2 cellular contexts compared by ENCODE assay signal in genomic region chr16:15993946-15994665, GRCh38.
TF ChIP-seq lines count a peak whose summit lies in the region.

No MANE protein-coding gene starts in this region.

TF ChIP-seq in HepG2, 621 proteins besides CTCF, POLR2A, EP300 and RAD21:
- no peak for TF ChIP-seq DZIP1 (CRISPR knock-in tag; IDR thresholded peaks at IDR 0.05)
- TF ChIP-seq ZNF768 (CRISPR knock-in tag; IDR thresholded peaks at IDR 0.05), result peak; percentile 18; the same call in 1 of the 2 replicates
- no peak for TF ChIP-seq ZHX1 (CRISPR knock-in tag; IDR thresholded peaks at IDR 0.05; ENCODE audit: low read depth)
- TF ChIP-seq HMGXB4 (CRISPR knock-in tag; IDR thresholded peaks at IDR 0.05; ENCODE audit: borderline replicate concordance in 1 of 2, low read depth in 1 of 2), result no peak
- TF ChIP-seq ZNF770 (CRISPR knock-in tag; IDR thresholded peaks at IDR 0.05), result peak; percentile 59; the same call in 1 of the 2 replicates
- TF ChIP-seq ZNF121 (CRISPR knock-in tag; IDR thresholded peaks at IDR 0.05), result 0 out of 2 replicates have a peak, but pooled peaks have one; percentile 32

TF ChIP-seq in endothelial cell of umbilical vein, 7 proteins besides CTCF, POLR2A, EP300 and RAD21:
- no peak for TF ChIP-seq JUN (IDR thresholded peaks at IDR 0.05; ENCODE audit: borderline replicate concordance, insufficient read depth, insufficient read length, low read depth)
- TF ChIP-seq MAX (IDR thresholded peaks at IDR 0.05; ENCODE audit: insufficient read depth, insufficient read length), result no peak
- no peak for TF ChIP-seq EZH2 (IDR thresholded peaks at IDR 0.05; ENCODE audit: borderline replicate concordance, low read depth, low read length, severe bottlenecking)
- TF ChIP-seq POLR2AphosphoS5 (IDR thresholded peaks at IDR 0.05; ENCODE audit: insufficient read depth, low read depth, low read length), result peak; percentile 74
- TF ChIP-seq MYC (IDR thresholded peaks at IDR 0.05; ENCODE audit: low read depth, low read length), result no peak
